Comparison of ENCODE assay signal across 29 cellular contexts in genomic region chr7:129014501-129015101, GRCh38.
A peak's percentile ranks its signal among the peaks of the same experiment; 100 is the strongest.
DNase-seq lines count a peak whose midpoint lies in the region; ATAC-seq lines count a peak whose summit lies in the region.
"Had no signal": no experiment of that assay in that cellular context is flagged by ENCODE, and none has a peak within 500 bp of the region (broad histone marks: within the 10 kb centered on the region; RNA-seq: fewer than 3 reads in every experiment).

No MANE protein-coding gene starts in this region.

- ATAC-seq in GM21723 (IDR thresholded peaks at IDR 0.05; ENCODE audit: unreplicated experiment), result no peak
- ATAC-seq: activated T-cell treated with anti-CD3 and anti-CD28 coated beads, Interleukin-2, amount 50 U/mL, for 72 hours; effector memory CD8-positive, alpha-beta T cell; left colon; T-helper 17 cell had no signal

- H3K36me3 ChIP-seq in subcutaneous abdominal adipose tissue (ENCODE audit: control insufficient read depth in 5 of 5, insufficient read depth in 5 of 5, low read length in 5 of 5), result peaks cover 15 to 54% (median 28%) of the 10 kb centered on the region in 5 donors

- H3K4me1 ChIP-seq in subcutaneous abdominal adipose tissue (ENCODE audit: control insufficient read depth in 5 of 5, insufficient read depth in 5 of 5, low read length in 5 of 5), result peaks cover 0 to 12% (median 3%) of the 10 kb centered on the region in 5 donors
- H3K4me1 ChIP-seq: right atrium auricular region had no signal

- no peaks in the 10 kb centered on the region for H3K27me3 ChIP-seq in subcutaneous abdominal adipose tissue (ENCODE audit: control insufficient read depth in 5 of 5, insufficient read depth in 4 of 5, low read length in 5 of 5)
- H3K27me3 ChIP-seq: right atrium auricular region had no signal

- H3K27ac ChIP-seq in subcutaneous abdominal adipose tissue (ENCODE audit: low read depth, low read length), result peak overlapping the region; percentile 6
- H3K27ac ChIP-seq: 22Rv1, KMS-11, right atrium auricular region, SK-N-MC had no signal

- no peak overlapping the region for H3K4me3 ChIP-seq in subcutaneous abdominal adipose tissue (ENCODE audit: low read depth in 1 of 5, low read length in 5 of 5)
- H3K4me3 ChIP-seq: right atrium auricular region, SK-N-MC, smooth muscle cell had no signal

- H3K9ac ChIP-seq in subcutaneous abdominal adipose tissue (ENCODE audit: low read length in 5 of 5), result no peak overlapping the region
- H3K9ac ChIP-seq: KMS-11 had no signal

- no peaks in the 10 kb centered on the region for H3K9me3 ChIP-seq in subcutaneous abdominal adipose tissue (ENCODE audit: control insufficient read depth in 5 of 5, low read length in 5 of 5)
- H3K9me3 ChIP-seq: right atrium auricular region had no signal

- peak; percentile 32 to 77 for DNase-seq in NOMO-1 (lab: John Stamatoyannopoulos, UW; ENCODE audit: unreplicated experiment in 2 of 2)
- DNase-seq in NOMO-1 treated with dmso at 0.1 percent for 144 hours (lab: John Stamatoyannopoulos, UW; ENCODE audit: unreplicated experiment), result no peak
- peak; percentile 74 for DNase-seq in NOMO-1 treated with DMSO at 0.1 percent for 48 hours (lab: John Stamatoyannopoulos, UW; ENCODE audit: unreplicated experiment)
- DNase-seq in fibroblast of gingiva (ENCODE audit: low read depth), result peak; percentile 19
- DNase-seq in stimulated activated CD4-positive, alpha-beta T cell treated with anti-CD3 and anti-CD28 coated beads, Interleukin-4, amount 100 ng/mL, for 4 hours, result no peak
- no peak for DNase-seq in T-helper 1 cell
- DNase-seq: activated CD4-positive, alpha-beta T cell treated with anti-CD3 and anti-CD28 coated beads, Interleukin-2, amount 50 U/mL, for 48 hours; activated CD4-positive, CD25-positive, alpha-beta regulatory T cell treated with anti-CD3 and anti-CD28 coated beads, Interleukin-2, amount 50 U/mL, for 72 hours; activated T-cell treated with anti-CD3 and anti-CD28 coated beads, Interleukin-2, amount 50 U/mL, for 72 hours; caudate nucleus; CD4-positive, alpha-beta T cell; cortex of kidney; effector memory CD8-positive, alpha-beta T cell; H7; left colon; MM.1S; NCI-H146; NCI-H774; stimulated activated CD4-positive, alpha-beta T cell treated with anti-CD3 and anti-CD28 coated beads, Interleukin-2, amount 100 ng/mL, for 24 hours; stimulated activated CD8-positive, alpha-beta memory T cell treated with anti-CD3 and anti-CD28 coated beads, Interleukin-4, amount 100 ng/mL, for 48 hours; T-helper 17 cell; trophoblast cell had no signal

Comparison
In these comparisons a context has a peak if more than half of its experiments do, and no peak if none do; other contexts are left out.
1. DNase-seq: peak in NOMO-1 (2 of 2), NOMO-1 treated with DMSO at 0.1 percent for 48 hours (single experiment) and fibroblast of gingiva (single experiment); none in NOMO-1 treated with dmso at 0.1 percent for 144 hours (single experiment), stimulated activated CD4-positive, alpha-beta T cell treated with anti-CD3 and anti-CD28 coated beads, Interleukin-4, amount 100 ng/mL, for 4 hours (0 of 2) and T-helper 1 cell (0 of 5).